In the genomic region with DNA sequence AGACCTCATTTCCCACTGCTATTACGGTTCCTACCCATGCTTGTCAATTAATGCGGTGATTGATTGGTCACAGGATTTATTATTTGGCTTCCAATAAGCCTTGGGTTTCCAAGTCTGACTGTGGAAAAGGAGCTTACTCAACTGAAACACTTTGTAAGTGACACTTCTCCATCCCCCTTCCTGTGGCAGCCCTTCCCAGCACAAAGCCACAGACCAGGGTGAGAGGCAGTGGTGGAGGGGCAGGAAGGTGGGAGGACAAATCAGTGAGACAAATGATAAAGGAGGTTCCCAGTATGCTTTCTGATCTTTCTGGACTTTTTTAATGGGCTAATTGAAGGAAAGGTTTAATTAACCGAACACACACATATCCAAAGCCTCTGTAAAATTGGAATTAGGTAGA, we compare ENCODE assay signal across 27 cellular contexts. TPM values are rescaled to one million over a fixed set of nuclear protein-coding genes. Genes with fewer than 3 reads are reported as not detected.
"Had no signal": no experiment of that assay in that cellular context is flagged by ENCODE, and none has a peak within 500 bp of the region (broad histone marks: within the 10 kb centered on the region; RNA-seq: fewer than 3 reads in every experiment).

No MANE protein-coding gene starts in this region.

- H3K9ac ChIP-seq: parathyroid adenoma had no signal

- ATAC-seq: activated T-cell treated with anti-CD3 and anti-CD28 coated beads, Interleukin-2, amount 50 U/mL, for 4 hours; effector memory CD8-positive, alpha-beta T cell; esophagus mucosa; left lung; naive thymus-derived CD4-positive, alpha-beta T cell; right lobe of liver had no signal

- H3K4me3 ChIP-seq: breast epithelium, dorsolateral prefrontal cortex, left lung, lung, right lobe of liver, skin epidermis, transverse colon had no signal

- H3K9me3 Mint-ChIP-seq: activated CD4-positive, alpha-beta T cell treated with anti-CD3 and anti-CD28 coated beads, Interleukin-2, amount 10 ng/mL, durations not matched to agents 24 days and 14 days; activated naive CD4-positive, alpha-beta T cell treated with anti-CD3 and anti-CD28 coated beads for 36 hours; activated naive CD8-positive, alpha-beta T cell treated with anti-CD3 and anti-CD28 coated beads, Interleukin-2, amount 10 ng/mL, durations not matched to agents 7 days and 5 days; activated T-cell treated with anti-CD3 and anti-CD28 coated beads, Interleukin-2, amount 50 U/mL, for 4 hours; central memory CD8-positive, alpha-beta T cell; effector memory CD8-positive, alpha-beta T cell had no signal

- H3K9me3 ChIP-seq: breast epithelium, left lung, right lobe of liver, transverse colon had no signal

- H3K27me3 Mint-ChIP-seq: activated CD4-positive, alpha-beta T cell treated with anti-CD3 and anti-CD28 coated beads, Interleukin-2, amount 10 ng/mL, durations not matched to agents 24 days and 14 days; activated naive CD8-positive, alpha-beta T cell treated with anti-CD3 and anti-CD28 coated beads, Interleukin-2, amount 10 ng/mL, durations not matched to agents 7 days and 5 days; central memory CD8-positive, alpha-beta T cell; naive thymus-derived CD4-positive, alpha-beta T cell had no signal

- H3K27me3 ChIP-seq: breast epithelium, left lung, right lobe of liver, transverse colon had no signal

- H3K4me1 Mint-ChIP-seq: central memory CD8-positive, alpha-beta T cell had no signal

- H3K27ac ChIP-seq: breast epithelium, dorsolateral prefrontal cortex, left lung, parathyroid adenoma, right lobe of liver, skin epidermis, transverse colon had no signal

- H3K4me1 ChIP-seq: breast epithelium, left lung, parathyroid adenoma, right lobe of liver, transverse colon had no signal

- H3K36me3 ChIP-seq: breast epithelium, left lung, right lobe of liver, transverse colon had no signal

- H3K36me3 Mint-ChIP-seq: activated naive CD8-positive, alpha-beta T cell treated with anti-CD3 and anti-CD28 coated beads, Interleukin-2, amount 10 ng/mL, durations not matched to agents 7 days and 5 days had no signal

- DNase-seq: activated CD4-positive, alpha-beta T cell treated with anti-CD3 and anti-CD28 coated beads, Interleukin-2, amount 10 ng/mL, durations not matched to agents 24 days and 14 days; activated CD8-positive, alpha-beta memory T cell treated with anti-CD3 and anti-CD28 coated beads, Interleukin-2, amount 50 U/mL, for 48 hours; activated effector memory CD4-positive, alpha-beta T cell treated with Interleukin-2 at 50 U/mL for 16 hours; activated naive CD4-positive, alpha-beta T cell treated with anti-CD3 and anti-CD28 coated beads for 36 hours; activated naive CD8-positive, alpha-beta T cell treated with anti-CD3 and anti-CD28 coated beads, Interleukin-2, amount 10 ng/mL, durations not matched to agents 7 days and 5 days; activated T-cell treated with anti-CD3 and anti-CD28 coated beads, Interleukin-2, amount 50 U/mL, for 4 hours; amniotic stem cell; dorsolateral prefrontal cortex; effector memory CD8-positive, alpha-beta T cell; foreskin melanocyte; kidney; left lung; naive thymus-derived CD4-positive, alpha-beta T cell; nucleus accumbens; right lobe of liver; stimulated activated CD4-positive, alpha-beta T cell treated with anti-CD3 and anti-CD28 coated beads, Interleukin-1b, Interleukin-23, amount 100 ng/mL, for 48 hours; T-helper 1 cell; transverse colon had no signal

- H3K4me3 Mint-ChIP-seq: activated CD4-positive, alpha-beta T cell treated with anti-CD3 and anti-CD28 coated beads, Interleukin-2, amount 10 ng/mL, durations not matched to agents 24 days and 14 days; activated naive CD4-positive, alpha-beta T cell treated with anti-CD3 and anti-CD28 coated beads for 36 hours; activated naive CD8-positive, alpha-beta T cell treated with anti-CD3 and anti-CD28 coated beads, Interleukin-2, amount 10 ng/mL, durations not matched to agents 7 days and 5 days; activated T-cell treated with anti-CD3 and anti-CD28 coated beads, Interleukin-2, amount 50 U/mL, for 4 hours; central memory CD8-positive, alpha-beta T cell; effector memory CD8-positive, alpha-beta T cell; naive thymus-derived CD4-positive, alpha-beta T cell had no signal

- H2AFZ ChIP-seq: parathyroid adenoma had no signal

- H3K27ac Mint-ChIP-seq: activated CD4-positive, alpha-beta T cell treated with anti-CD3 and anti-CD28 coated beads, Interleukin-2, amount 10 ng/mL, durations not matched to agents 24 days and 14 days; activated naive CD4-positive, alpha-beta T cell treated with anti-CD3 and anti-CD28 coated beads for 36 hours had no signal

RNA-seq across cellular contexts. Expression of gene CTLA4, which starts 26.8 kb away (rescaled TPM):
- total RNA-seq: endothelial cell of umbilical vein, pulmonary artery endothelial cell, right lobe of liver, temporal lobe had no signal
- polyA plus RNA-seq: endothelial cell of umbilical vein had no signal
